ENCODE assay signal across 1 cellular context in genomic region chr1:244652699-244653438, GRCh38.
TF ChIP-seq lines count a peak whose summit lies in the region.

DESI2 (plus strand) TSS chr1:244653126; CDS start chr1:244653314, 188 bp downstream.

TF ChIP-seq in K562, 482 proteins besides CTCF, POLR2A, EP300 and RAD21 (continued from another document and continues in another):
- TF ChIP-seq ZNF318 (IDR thresholded peaks at IDR 0.05; ENCODE audit: borderline replicate concordance in 1 of 2, low read depth in 1 of 2) = no peak
- TF ChIP-seq SIRT6 (IDR thresholded peaks at IDR 0.05; ENCODE audit: low read depth, low read length) = no peak
- TF ChIP-seq MCM5 (IDR thresholded peaks at IDR 0.05; ENCODE audit: low read depth) = no peak
- TF ChIP-seq ZNF224 (CRISPR knock-in tag; IDR thresholded peaks at IDR 0.05) = no peak
- TF ChIP-seq KLF6 (CRISPR knock-in tag; IDR thresholded peaks at IDR 0.05; ENCODE audit: borderline replicate concordance) = no peak
- TF ChIP-seq ZFP91 (CRISPR knock-in tag; IDR thresholded peaks at IDR 0.05) = no peak; the same call in 1 of the 2 replicates
- no peak for TF ChIP-seq ZFP36 (IDR thresholded peaks at IDR 0.05; ENCODE audit: low read depth, low read length, partially characterized antibody)
- TF ChIP-seq PURB (CRISPR knock-in tag; IDR thresholded peaks at IDR 0.05; ENCODE audit: low read depth) = no peak
- no peak for TF ChIP-seq NR0B1 (IDR thresholded peaks at IDR 0.05; ENCODE audit: partially characterized antibody)
- TF ChIP-seq FOXP1 (CRISPR knock-in tag; IDR thresholded peaks at IDR 0.05) = peak; percentile 74
- no peak for TF ChIP-seq ZNF174 (CRISPR knock-in tag; IDR thresholded peaks at IDR 0.05)
- TF ChIP-seq ZNF785 (CRISPR knock-in tag; IDR thresholded peaks at IDR 0.05) = no peak
- no peak for TF ChIP-seq CCAR2 (IDR thresholded peaks at IDR 0.05; ENCODE audit: low read depth, low read length)
- peak in 1 of 2 experiments; percentile 2; a peak in 1 of 4 replicates for TF ChIP-seq FOXK2 (conservative IDR thresholded peaks at IDR 0.05 in 1 of 2, IDR thresholded peaks at IDR 0.05 in 1 of 2; ENCODE audit: low read depth in 2 of 2)
- TF ChIP-seq ZNF551 (CRISPR knock-in tag; IDR thresholded peaks at IDR 0.05) = no peak
- no peak for TF ChIP-seq RFX7 (CRISPR knock-in tag; IDR thresholded peaks at IDR 0.05)
- TF ChIP-seq HNRNPK (IDR thresholded peaks at IDR 0.05; ENCODE audit: low read depth, low read length, poor library complexity, severe bottlenecking) = no peak
- no peak for TF ChIP-seq BRCA1 (IDR thresholded peaks at IDR 0.05)
- TF ChIP-seq BRCA1 (CRISPR knock-in tag; IDR thresholded peaks at IDR 0.05) = no peak
- peak; percentile 26; the same call in 1 of the 2 replicates for TF ChIP-seq SMARCC2 (IDR thresholded peaks at IDR 0.05; ENCODE audit: low read depth)
- peak; percentile 47; the same call in 1 of the 2 replicates for TF ChIP-seq ZSCAN29 (IDR thresholded peaks at IDR 0.05)
- TF ChIP-seq PTTG1 (tag; IDR thresholded peaks at IDR 0.05; ENCODE audit: low read depth) = no peak
- TF ChIP-seq ZNF398 (CRISPR knock-in tag; IDR thresholded peaks at IDR 0.05) = no peak
- TF ChIP-seq PPARD (CRISPR knock-in tag; IDR thresholded peaks at IDR 0.05) = no peak
- TF ChIP-seq RERE (CRISPR knock-in tag; IDR thresholded peaks at IDR 0.05; ENCODE audit: borderline replicate concordance) = 0 out of 2 replicates have a peak, but pooled peaks have one; percentile 78
- no peak for TF ChIP-seq ZNF445 (CRISPR knock-in tag; IDR thresholded peaks at IDR 0.05; ENCODE audit: low read depth)
- no peak for TF ChIP-seq SNRNP70 (optimal IDR thresholded peaks at IDR 0.05; ENCODE audit: low read depth, low read length)
- TF ChIP-seq ZNF354B (CRISPR knock-in tag; IDR thresholded peaks at IDR 0.05) = no peak
- TF ChIP-seq ATF6 (CRISPR knock-in tag; IDR thresholded peaks at IDR 0.05) = no peak; the same call in 1 of the 2 replicates
- peak; percentile 73 for TF ChIP-seq BHLHE40 (IDR thresholded peaks at IDR 0.05; ENCODE audit: low read length)
- TF ChIP-seq CLOCK (CRISPR knock-in tag; IDR thresholded peaks at IDR 0.05; ENCODE audit: borderline replicate concordance) = 0 out of 2 replicates have a peak, but pooled peaks have one; percentile 44
- TF ChIP-seq RBBP5 (IDR thresholded peaks at IDR 0.05; ENCODE audit: borderline replicate concordance, insufficient read depth, low read length, poor library complexity, severe bottlenecking) = peak; percentile 89
- no peak for TF ChIP-seq RBM34 (IDR thresholded peaks at IDR 0.05; ENCODE audit: borderline replicate concordance, insufficient read depth, low read length)
- no peak for TF ChIP-seq HMG20B (CRISPR knock-in tag; IDR thresholded peaks at IDR 0.05)
